1 cellular context compared by ENCODE assay signal in the genomic region with DNA sequence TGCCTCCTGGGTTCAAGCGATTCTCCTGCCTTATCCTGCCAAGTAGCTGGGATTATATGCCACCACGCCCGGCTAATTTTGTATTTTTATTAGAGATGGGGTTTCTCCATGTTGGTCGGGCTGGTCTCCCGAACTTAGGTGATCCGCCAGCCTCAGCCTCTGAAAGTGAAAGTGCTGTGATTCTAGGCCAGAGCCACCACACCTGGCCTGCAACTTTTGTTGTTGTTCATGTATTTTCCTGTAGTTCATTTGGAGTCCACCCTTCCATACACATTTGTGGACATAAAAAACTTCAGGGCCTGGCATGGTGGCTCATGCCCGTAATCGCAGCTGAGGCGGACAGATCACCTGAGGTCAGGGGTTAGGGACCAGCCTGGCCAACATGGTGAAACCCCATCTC.
TF ChIP-seq lines count a peak whose summit lies in the region.

No MANE protein-coding gene starts in this region.

TF ChIP-seq in Ishikawa, 13 proteins besides CTCF, POLR2A, EP300 and RAD21:
- TF ChIP-seq TCF12 (IDR thresholded peaks at IDR 0.05; ENCODE audit: low read depth) (no peak), ZBTB7A (IDR thresholded peaks at IDR 0.05; ENCODE audit: low read depth) (no peak), YY1 (IDR thresholded peaks at IDR 0.05; ENCODE audit: low read depth) (0 out of 2 replicates have a peak, but pooled peaks have one; percentile 10)
